Comparison of ENCODE assay signal across 11 cellular contexts in genomic region chr6:165663283-165663735, GRCh38. TPM values are rescaled to one million over a fixed set of nuclear protein-coding genes. Genes with fewer than 3 reads are reported as not detected.
DNase-seq lines count a peak whose midpoint lies in the region; ATAC-seq and TF ChIP-seq lines count a peak whose summit lies in the region.
"Had no signal": no experiment of that assay in that cellular context is flagged by ENCODE, and none has a peak within 500 bp of the region (broad histone marks: within the 10 kb centered on the region; RNA-seq: fewer than 3 reads in every experiment).

No MANE protein-coding gene starts in this region.

- TF ChIP-seq RAD21 in SK-N-SH (IDR thresholded peaks at IDR 0.05; ENCODE audit: low read length): no peak

- DNase-seq in SK-N-SH (peak; percentile 66), coronary artery (ENCODE audit: low spot score) (no peak), left kidney (ENCODE audit: low read depth, low spot score) (peak; percentile 74), thoracic aorta (ENCODE audit: low spot score) (no peak), OCI-LY7 (ENCODE audit: low spot score) (no peak), NCI-H526 (lab: John Stamatoyannopoulos, UW) (no peak)
- DNase-seq: activated B cell treated with CpG ODN at 0.5 μM for 24 hours, naive B cell had no signal

- H4K20me1 ChIP-seq in SK-N-SH (ENCODE audit: insufficient read depth): no peaks in the 10 kb centered on the region
- no peaks in the 10 kb centered on the region for H4K20me1 ChIP-seq in OCI-LY7 (ENCODE audit: insufficient read depth, low read length)

- H3K4me2 ChIP-seq in SK-N-SH (peak overlapping the region; percentile 78), OCI-LY7 (ENCODE audit: low read length) (no peak overlapping the region)

- H3K4me3 ChIP-seq in SK-N-SH (ENCODE audit: low read depth in 2 of 2, low read length in 1 of 2): peak overlapping the region; percentile 38 to 52
- H3K4me3 ChIP-seq in coronary artery: peak overlapping the region; percentile 77
- H3K4me3 ChIP-seq in thoracic aorta: peak overlapping the region; percentile 77
- no peak overlapping the region for H3K4me3 ChIP-seq in OCI-LY7 (ENCODE audit: low read depth, low read length, poor library complexity, severe bottlenecking)

- BruUV-seq in OCI-LY7 (replicated peaks; lab: Mats Ljungman, UMichigan): no TSS peak

- no peak overlapping the region for H3K27ac ChIP-seq in SK-N-SH (ENCODE audit: low read depth in 2 of 2, low read length in 1 of 2)
- peak overlapping the region; percentile 36 to 82 for H3K27ac ChIP-seq in coronary artery
- no peak overlapping the region for H3K27ac ChIP-seq in thoracic aorta
- H3K27ac ChIP-seq in OCI-LY7 (ENCODE audit: low read depth, low read length, poor library complexity, severe bottlenecking): no peak overlapping the region

- H3K9me2 ChIP-seq in SK-N-SH: no peaks in the 10 kb centered on the region
- H3K9me2 ChIP-seq in OCI-LY7 (ENCODE audit: insufficient read depth, low read length): no peaks in the 10 kb centered on the region

- ATAC-seq in SK-N-SH treated with all-trans-retinoic acid at 6 μM for 48 hours (no peak), thoracic aorta (ENCODE audit: insufficient number of reproducible peaks, low FRiP score, low read depth) (no peak), GM21447 (IDR thresholded peaks at IDR 0.05; ENCODE audit: unreplicated experiment) (no peak)

- H2AFZ ChIP-seq in SK-N-SH (ENCODE audit: low read depth) (no peak overlapping the region), OCI-LY7 (ENCODE audit: low read length) (no peak overlapping the region)

- TF ChIP-seq CTCF in SK-N-SH (IDR thresholded peaks at IDR 0.05) (no peak), coronary artery (IDR thresholded peaks at IDR 0.05) (no peak), thoracic aorta (IDR thresholded peaks at IDR 0.05) (no peak), OCI-LY7 (conservative IDR thresholded peaks at IDR 0.05; ENCODE audit: low read length) (no peak)

- peaks cover 45% of the 10 kb centered on the region for H3K27me3 ChIP-seq in SK-N-SH (ENCODE audit: insufficient read depth)
- no peaks in the 10 kb centered on the region for H3K27me3 ChIP-seq in thoracic aorta (replicated peaks; ENCODE audit: insufficient read depth)

- H3K36me3 ChIP-seq in SK-N-SH (replicated peaks in 1 of 2; ENCODE audit: control insufficient read depth in 1 of 2, insufficient read depth in 2 of 2, low read length in 1 of 2) (no peaks in the 10 kb centered on the region), thoracic aorta (no peaks in the 10 kb centered on the region), OCI-LY7 (ENCODE audit: insufficient read depth, low read length) (no peaks in the 10 kb centered on the region)

- no peak overlapping the region for H3K9ac ChIP-seq in SK-N-SH

- POLR2A ChIA-PET in SK-N-SH (lab: Yijun Ruan, JAX) (no interaction called here), OCI-LY7 (lab: Charles Lee) (no interaction called here)

- CTCF ChIA-PET in SK-N-SH (lab: Yijun Ruan, JAX): no interaction called here
- CTCF ChIA-PET in OCI-LY7 (lab: Charles Lee; ENCODE audit: unreplicated experiment): no interaction called here

- H3K9me3 ChIP-seq in SK-N-SH: no peaks in the 10 kb centered on the region
- no peaks in the 10 kb centered on the region for H3K9me3 ChIP-seq in thoracic aorta
- no peaks in the 10 kb centered on the region for H3K9me3 ChIP-seq in OCI-LY7 (ENCODE audit: low read length)

- H3K4me1 ChIP-seq in SK-N-SH (ENCODE audit: control insufficient read depth in 1 of 2, insufficient read depth in 2 of 2, low read depth in 1 of 2, low read length in 1 of 2) (peaks cover 0 to 2% of the 10 kb centered on the region in 2 experiments; a peak in 1 of 4 replicates), thoracic aorta (ENCODE audit: control insufficient read depth in 1 of 2, low read depth in 2 of 2) (peaks cover 18 to 33% of the 10 kb centered on the region in 2 donors), OCI-LY7 (ENCODE audit: insufficient read depth, low read length, poor library complexity, severe bottlenecking) (no peaks in the 10 kb centered on the region)

- H3F3A ChIP-seq in SK-N-SH (replicated peaks; ENCODE audit: insufficient read depth): no peaks in the 10 kb centered on the region

- under 1% methylated on average over 8 of the region's 36 CpGs for WGBS in SK-N-SH (ENCODE audit: low lambda C conversion rate)

- H3K79me2 ChIP-seq in SK-N-SH (ENCODE audit: insufficient read depth) (no peaks in the 10 kb centered on the region), OCI-LY7 (ENCODE audit: insufficient read depth, low read depth, low read length) (no peaks in the 10 kb centered on the region)

- intact Hi-C loops in OCI-LY7 (cut with micrococcal nuclease; ENCODE audit: unreplicated experiment): no loop called here

- TF ChIP-seq EP300 in SK-N-SH (IDR thresholded peaks at IDR 0.05; ENCODE audit: borderline replicate concordance in 1 of 2, low read depth in 1 of 2, low read length in 1 of 2): no peak

TF ChIP-seq in SK-N-SH, 30 proteins besides CTCF, POLR2A, EP300 and RAD21:
- TF ChIP-seq JUND (IDR thresholded peaks at IDR 0.05) (no peak), MXI1 (IDR thresholded peaks at IDR 0.05; ENCODE audit: low read depth, low read length) (no peak), CHD2 (IDR thresholded peaks at IDR 0.05; ENCODE audit: low read length, partially characterized antibody) (no peak), FOXM1 (IDR thresholded peaks at IDR 0.05; ENCODE audit: low read depth) (no peak), RFX5 (IDR thresholded peaks at IDR 0.05; ENCODE audit: low read length) (no peak)
TF ChIP-seq in SK-N-SH: peak in this region for 0.

TF ChIP-seq in SK-N-SH treated with all-trans-retinoic acid at 6 μM for 48 hours, 23 proteins besides CTCF, POLR2A, EP300 and RAD21 (continues in another document):
- no peak for TF ChIP-seq TOX (CRISPR knock-in tag; IDR thresholded peaks at IDR 0.05; ENCODE audit: borderline replicate concordance)
- no peak for TF ChIP-seq ZFP3 (CRISPR knock-in tag; IDR thresholded peaks at IDR 0.05)
- TF ChIP-seq CSDC2 (CRISPR knock-in tag; IDR thresholded peaks at IDR 0.05): no peak
- no peak for TF ChIP-seq ZNF8 (CRISPR knock-in tag; IDR thresholded peaks at IDR 0.05)
- no peak for TF ChIP-seq RARB (CRISPR knock-in tag; IDR thresholded peaks at IDR 0.05)
- TF ChIP-seq PATZ1 (CRISPR knock-in tag; IDR thresholded peaks at IDR 0.05; ENCODE audit: borderline replicate concordance): no peak
- TF ChIP-seq SNAI2 (CRISPR knock-in tag; IDR thresholded peaks at IDR 0.05): no peak
- no peak for TF ChIP-seq TCF4 (CRISPR knock-in tag; IDR thresholded peaks at IDR 0.05; ENCODE audit: borderline replicate concordance)
- TF ChIP-seq ARNTL (CRISPR knock-in tag; IDR thresholded peaks at IDR 0.05; ENCODE audit: borderline replicate concordance, low read depth): no peak
- TF ChIP-seq CREB5 (CRISPR knock-in tag; IDR thresholded peaks at IDR 0.05; ENCODE audit: low read depth): no peak
- TF ChIP-seq CSRNP3 (CRISPR knock-in tag; IDR thresholded peaks at IDR 0.05): no peak

RNA-seq across cellular contexts. Expression of gene PDE10A, which starts 0.3 kb away (rescaled TPM):
- 0.43 and 0.67 TPM in 2 replicates for polyA plus RNA-seq in SK-N-SH (2012; rRNA removed)
- polyA plus RNA-seq in SK-N-SH (2012; cell fraction: cytosol; rRNA removed): 0.26 and 0.41 TPM in 2 replicates
- 0.32 and 0.71 TPM in 2 replicates for polyA plus RNA-seq in SK-N-SH (2012; cell fraction: nucleus; rRNA removed)
- 10 to 100 TPM in 1 of 2 donors, 1 to 10 TPM in 1; 7.0 to 20.8 TPM for total RNA-seq in thoracic aorta
- total RNA-seq in OCI-LY7 (2014; rRNA removed; shearing (Covaris generic)): not detected in 2 replicates
- not detected in 2 replicates for total RNA-seq in OCI-LY7 (2022)
- total RNA-seq: activated B cell treated with CpG ODN at 0.5 μM for 24 hours had no signal
- polyA plus RNA-seq: CD14-positive monocyte had no signal

Comparison
In these comparisons a context has a peak if more than half of its experiments do, and no peak if none do; other contexts are left out.
1. DNase-seq: peak in SK-N-SH (single experiment) and left kidney (single experiment); none in coronary artery (single experiment), thoracic aorta (single experiment), OCI-LY7 (single experiment) and NCI-H526 (0 of 2).
2. H3K27ac ChIP-seq: peak in coronary artery (2 of 2); none in SK-N-SH (0 of 2), thoracic aorta (0 of 2) and OCI-LY7 (single experiment).
3. RNA of gene PDE10A, which starts 0.3 kb away (total RNA-seq): 7.0 to 20.8 TPM in thoracic aorta; not detected in OCI-LY7; every median in the first group is over 4 times any median in the second.